In the genomic region with DNA sequence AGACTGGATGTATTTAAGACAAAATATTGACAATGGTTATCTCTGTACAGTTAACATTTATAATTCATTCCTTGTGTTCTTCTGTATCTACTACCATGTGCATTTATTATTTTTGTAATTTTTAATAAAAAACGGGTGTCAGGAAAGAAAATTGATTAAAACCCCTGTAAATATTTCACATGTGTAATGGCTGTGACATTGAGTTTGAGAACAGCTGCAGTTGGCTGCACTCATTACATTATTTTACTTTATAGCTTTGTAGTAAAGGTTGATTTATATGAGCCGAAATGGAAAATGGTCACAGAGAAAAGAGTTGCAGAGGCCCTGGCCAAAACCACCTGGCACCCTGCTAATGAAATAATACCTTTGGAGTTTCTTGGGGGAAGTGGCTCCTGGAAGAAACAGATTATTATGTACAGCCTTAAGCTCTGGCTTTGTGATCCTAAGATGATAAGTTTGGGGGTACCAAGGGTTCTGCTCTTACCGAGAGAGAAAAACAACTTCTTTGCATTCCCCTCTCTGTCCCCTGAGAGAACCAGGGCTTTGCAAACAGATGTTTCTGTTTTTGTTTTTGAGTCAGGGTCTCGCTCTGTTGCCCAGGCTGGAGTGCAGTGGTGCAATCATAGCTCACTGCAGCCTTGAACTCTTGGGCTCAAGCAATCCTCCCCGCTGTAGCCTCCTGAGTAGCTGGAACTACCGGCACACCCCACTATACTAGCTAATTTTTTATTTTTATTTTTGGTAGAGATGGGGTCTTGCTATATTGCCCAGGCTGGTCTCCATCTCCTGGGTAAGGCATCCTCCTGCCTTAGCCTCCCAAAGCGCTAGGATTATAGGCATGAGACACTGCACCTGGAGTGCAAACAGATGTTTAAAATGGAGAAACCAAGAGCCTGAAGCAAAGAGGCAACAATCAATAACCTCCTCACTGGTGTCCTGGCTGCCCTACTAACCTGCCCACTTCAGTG, we compare ENCODE assay signal across 25 cellular contexts.
"Had no signal": no experiment of that assay in that cellular context is flagged by ENCODE, and none has a peak within 500 bp of the region (broad histone marks: within the 10 kb centered on the region; RNA-seq: fewer than 3 reads in every experiment).

No MANE protein-coding gene starts in this region.

- H3K27me3 ChIP-seq: left lung, neural progenitor cell, stomach, suprapubic skin, tibial nerve had no signal

- H3K36me3 ChIP-seq: neural progenitor cell had no signal

- H3K4me2 ChIP-seq: neural progenitor cell had no signal

- H3K9me3 ChIP-seq: left lung, stomach, suprapubic skin, tibial nerve had no signal

- H3K9ac ChIP-seq: neural progenitor cell had no signal

- H2AFZ ChIP-seq: neural progenitor cell had no signal

- H3K4me3 ChIP-seq: left lung, lung, neural progenitor cell, stomach, suprapubic skin, tibial nerve had no signal

- FAIRE-seq: astrocyte, small intestine had no signal

- ATAC-seq: left lung; naive thymus-derived CD4-positive, alpha-beta T cell; sciatic nerve; stimulated activated memory B cell treated with anti-CD40 and anti-IgM and Interleukin-4, amounts not matched to agents 10 μg/mL and 1 μg/mL and 100 μg/mL, for 72 hours had no signal

- DNase-seq: activated B cell treated with CpG ODN at 0.5 μM for 24 hours; activated CD4-positive, alpha-beta memory T cell treated with anti-CD3 and anti-CD28 coated beads for 36 hours; activated CD4-positive, alpha-beta T cell treated with anti-CD3 and anti-CD28 coated beads for 4 hours; activated naive CD4-positive, alpha-beta T cell treated with Interleukin-2 at 50 U/mL for 16 hours; activated naive CD8-positive, alpha-beta T cell treated with anti-CD3 and anti-CD28 coated beads for 36 hours; activated T-cell treated with anti-CD3 and anti-CD28 coated beads, Interleukin-2, amount 50 U/mL, for 48 hours; central memory CD4-positive, alpha-beta T cell; dermis blood vessel endothelial cell; effector CD8-positive, alpha-beta T cell; erythroblast; foreskin fibroblast; immature natural killer cell; left lung; naive thymus-derived CD4-positive, alpha-beta T cell; posterior cingulate gyrus; small intestine; stomach; T1000 had no signal

- H3K27ac ChIP-seq: left lung, neural progenitor cell, stomach, suprapubic skin, tibial nerve had no signal

- H3K4me1 ChIP-seq: left lung, neural progenitor cell, stomach, suprapubic skin, tibial nerve had no signal
